34 cellular contexts compared by ENCODE assay signal in the genomic region with DNA sequence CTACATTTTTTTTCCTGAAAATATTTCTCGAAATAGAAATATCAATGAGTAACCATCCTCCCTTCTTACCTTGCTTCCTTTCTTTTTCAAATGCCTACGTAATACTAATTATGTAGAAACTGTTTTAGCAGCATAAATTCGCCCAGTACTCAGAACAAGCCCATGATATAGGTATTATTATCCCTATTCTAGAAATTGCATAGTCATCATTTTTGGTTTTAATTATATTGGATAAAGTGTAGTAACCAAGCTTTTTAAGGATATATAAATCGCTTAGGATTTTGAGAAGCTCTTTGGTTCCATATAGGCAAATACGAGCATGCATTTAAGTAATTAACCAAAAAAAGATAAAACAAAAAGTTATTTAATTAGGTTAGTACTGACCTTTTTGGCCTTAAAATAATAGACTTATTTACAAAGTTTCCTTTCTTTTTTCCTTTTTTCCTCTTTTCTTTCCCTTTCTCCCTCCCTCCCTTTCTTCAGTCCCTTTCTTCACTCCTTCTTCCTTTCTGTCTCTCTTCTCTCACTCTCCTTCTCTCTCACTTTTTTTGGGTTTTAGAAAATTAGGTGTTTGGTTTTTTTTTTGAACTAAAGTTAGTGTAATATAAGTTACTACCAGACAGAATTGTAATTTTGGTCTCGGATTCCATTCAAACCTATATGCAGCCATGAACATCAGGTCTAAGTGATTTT.
"Had no signal": no experiment of that assay in that cellular context is flagged by ENCODE, and none has a peak within 500 bp of the region (broad histone marks: within the 10 kb centered on the region; RNA-seq: fewer than 3 reads in every experiment).

No MANE protein-coding gene starts in this region.

- H3K36me3 Mint-ChIP-seq: activated CD4-positive, alpha-beta memory T cell treated with anti-CD3 and anti-CD28 coated beads for 36 hours; activated naive CD8-positive, alpha-beta T cell treated with anti-CD3 and anti-CD28 coated beads for 36 hours had no signal

- H3K9me3 Mint-ChIP-seq: activated B cell treated with CpG ODN at 0.5 μM for 24 hours; activated CD4-positive, alpha-beta memory T cell treated with anti-CD3 and anti-CD28 coated beads for 36 hours; activated CD4-positive, alpha-beta T cell treated with anti-CD3 and anti-CD28 coated beads, Interleukin-2, amount 10 ng/mL, durations not matched to agents 24 days and 14 days; activated CD8-positive, alpha-beta T cell treated with anti-CD3 and anti-CD28 coated beads for 36 hours; activated naive CD4-positive, alpha-beta T cell treated with anti-CD3 and anti-CD28 coated beads for 36 hours; activated naive CD8-positive, alpha-beta T cell treated with anti-CD3 and anti-CD28 coated beads for 36 hours; activated T-helper 1 cell treated with anti-CD3 and anti-CD28 coated beads, Interleukin-12 subunit alpha, Interleukin-12 subunit beta, Interleukin-2, Interleukin-4 antibody, amounts not matched to agents 30 ng/mL and 10 ng/mL and 1 ng/mL, durations not matched to agents 14 hours and 24 hours and 36 hours; activated T-helper 17 cell treated with anti-CD3 and anti-CD28 coated beads, Interleukin-2, amount 50 U/mL, for 72 hours; T-helper 2 cell treated with Interferon-gamma antibody and Interleukin-4, amounts not matched to agents 5 μg/mL and 100 μg/mL, for 36 hours had no signal

- H3K4me1 ChIP-seq: adrenal gland, body of pancreas, breast epithelium had no signal

- H3K4me1 Mint-ChIP-seq: activated B cell treated with CpG ODN at 0.5 μM for 24 hours; activated CD4-positive, alpha-beta T cell treated with anti-CD3 and anti-CD28 coated beads, Interleukin-2, amount 10 ng/mL, durations not matched to agents 24 days and 14 days; activated naive CD8-positive, alpha-beta T cell treated with anti-CD3 and anti-CD28 coated beads for 36 hours; activated T-helper 17 cell treated with anti-CD3 and anti-CD28 coated beads, Interleukin-2, amount 50 U/mL, for 72 hours had no signal

- H3K36me3 ChIP-seq: adrenal gland, brain microvascular endothelial cell, breast epithelium had no signal

- H3K27me3 Mint-ChIP-seq: activated B cell treated with CpG ODN at 0.5 μM for 24 hours; activated CD4-positive, alpha-beta memory T cell treated with anti-CD3 and anti-CD28 coated beads for 36 hours; activated CD4-positive, alpha-beta T cell treated with anti-CD3 and anti-CD28 coated beads, Interleukin-2, amount 10 ng/mL, durations not matched to agents 24 days and 14 days; activated CD8-positive, alpha-beta T cell treated with anti-CD3 and anti-CD28 coated beads for 36 hours; activated naive CD8-positive, alpha-beta T cell treated with anti-CD3 and anti-CD28 coated beads for 36 hours; activated T-helper 17 cell treated with anti-CD3 and anti-CD28 coated beads, Interleukin-2, amount 50 U/mL, for 72 hours had no signal

- DNase-seq: activated B cell treated with CpG ODN at 0.5 μM for 24 hours; activated CD4-positive, alpha-beta memory T cell treated with anti-CD3 and anti-CD28 coated beads for 36 hours; activated CD4-positive, alpha-beta T cell treated with anti-CD3 and anti-CD28 coated beads for 4 hours; activated CD4-positive, alpha-beta T cell treated with anti-CD3 and anti-CD28 coated beads, Interleukin-2, amount 10 ng/mL, durations not matched to agents 24 days and 14 days; activated CD4-positive, alpha-beta T cell treated with anti-CD3 and anti-CD28 coated beads, Interleukin-2, amount 50 U/mL, for 1 hour; activated CD4-positive, alpha-beta T cell treated with anti-CD3 and anti-CD28 coated beads, Interleukin-2, amount 50 U/mL, for 4 hours; activated CD4-positive, CD25-positive, alpha-beta regulatory T cell treated with anti-CD3 and anti-CD28 coated beads, Interleukin-2, amount 50 U/mL, for 72 hours; activated CD8-positive, alpha-beta memory T cell treated with anti-CD3 and anti-CD28 coated beads, Interleukin-2, amount 50 U/mL, for 4 hours; activated CD8-positive, alpha-beta T cell treated with anti-CD3 and anti-CD28 coated beads for 36 hours; activated effector memory CD4-positive, alpha-beta T cell treated with anti-CD3 and anti-CD28 coated beads, Interleukin-2, amount 50 U/mL, for 16 hours; activated gamma-delta T cell treated with Interleukin-2 at 50 U/mL for 16 hours; activated naive CD4-positive, alpha-beta T cell; activated naive CD4-positive, alpha-beta T cell treated with anti-CD3 and anti-CD28 coated beads for 36 hours; activated naive CD4-positive, alpha-beta T cell treated with anti-CD3 and anti-CD28 coated beads, Interleukin-2, amount 50 U/mL, for 16 hours; activated naive CD8-positive, alpha-beta T cell treated with anti-CD3 and anti-CD28 coated beads for 36 hours; activated T-cell treated with anti-CD3 and anti-CD28 coated beads for 4 hours; activated T-cell treated with anti-CD3 and anti-CD28 coated beads, Interleukin-2, amount 50 U/mL, for 1 hour; activated T-cell treated with anti-CD3 and anti-CD28 coated beads, Interleukin-2, amount 50 U/mL, for 4 hours; activated T-cell treated with anti-CD3 and anti-CD28 coated beads, Interleukin-2, amount 50 U/mL, for 72 hours; adrenal gland; amniotic stem cell; aorta; body of pancreas; brain microvascular endothelial cell; central memory CD4-positive, alpha-beta T cell; T-helper 2 cell; T-helper 9 cell had no signal

- H3K27ac ChIP-seq: adrenal gland, body of pancreas, brain microvascular endothelial cell, breast epithelium, VCaP had no signal

- H3K4me3 ChIP-seq: adrenal gland, body of pancreas, breast epithelium had no signal

- H3K27ac Mint-ChIP-seq: activated B cell treated with CpG ODN at 0.5 μM for 24 hours; activated CD4-positive, alpha-beta memory T cell treated with anti-CD3 and anti-CD28 coated beads for 36 hours; activated CD4-positive, alpha-beta T cell treated with anti-CD3 and anti-CD28 coated beads, Interleukin-2, amount 10 ng/mL, durations not matched to agents 24 days and 14 days; activated CD8-positive, alpha-beta T cell treated with anti-CD3 and anti-CD28 coated beads for 36 hours; activated naive CD4-positive, alpha-beta T cell treated with anti-CD3 and anti-CD28 coated beads for 36 hours; activated naive CD8-positive, alpha-beta T cell treated with anti-CD3 and anti-CD28 coated beads for 36 hours; activated T-cell treated with anti-CD3 and anti-CD28 coated beads, Interleukin-2, amount 50 U/mL, for 72 hours; activated T-helper 1 cell treated with anti-CD3 and anti-CD28 coated beads, Interleukin-12 subunit alpha, Interleukin-12 subunit beta, Interleukin-2, Interleukin-4 antibody, amounts not matched to agents 30 ng/mL and 10 ng/mL and 1 ng/mL, durations not matched to agents 14 hours and 24 hours and 36 hours; activated T-helper 17 cell treated with anti-CD3 and anti-CD28 coated beads, Interleukin-2, amount 50 U/mL, for 72 hours; T-helper 2 cell treated with Interferon-gamma antibody and Interleukin-4, amounts not matched to agents 5 μg/mL and 100 μg/mL, for 36 hours had no signal

- H3K9me3 ChIP-seq: adrenal gland, body of pancreas, breast epithelium had no signal

- FAIRE-seq: astrocyte, TTC549 had no signal

- H3K27me3 ChIP-seq: adrenal gland, body of pancreas, brain microvascular endothelial cell, breast epithelium had no signal

- ATAC-seq: activated CD8-positive, alpha-beta T cell treated with anti-CD3 and anti-CD28 coated beads for 36 hours; activated T-cell treated with anti-CD3 and anti-CD28 coated beads, Interleukin-2, amount 50 U/mL, for 4 hours; activated T-cell treated with anti-CD3 and anti-CD28 coated beads, Interleukin-2, amount 50 U/mL, for 72 hours; activated T-helper 17 cell treated with anti-CD3 and anti-CD28 coated beads, Interleukin-2, amount 50 U/mL, for 72 hours; body of pancreas had no signal

- H3K4me3 Mint-ChIP-seq: activated B cell treated with CpG ODN at 0.5 μM for 24 hours; activated CD4-positive, alpha-beta memory T cell treated with anti-CD3 and anti-CD28 coated beads for 36 hours; activated CD4-positive, alpha-beta T cell treated with anti-CD3 and anti-CD28 coated beads, Interleukin-2, amount 10 ng/mL, durations not matched to agents 24 days and 14 days; activated CD8-positive, alpha-beta T cell treated with anti-CD3 and anti-CD28 coated beads for 36 hours; activated naive CD4-positive, alpha-beta T cell treated with anti-CD3 and anti-CD28 coated beads for 36 hours; activated naive CD8-positive, alpha-beta T cell treated with anti-CD3 and anti-CD28 coated beads for 36 hours; activated T-cell treated with anti-CD3 and anti-CD28 coated beads, Interleukin-2, amount 50 U/mL, for 4 hours; activated T-cell treated with anti-CD3 and anti-CD28 coated beads, Interleukin-2, amount 50 U/mL, for 72 hours; activated T-helper 1 cell treated with anti-CD3 and anti-CD28 coated beads, Interleukin-12 subunit alpha, Interleukin-12 subunit beta, Interleukin-2, Interleukin-4 antibody, amounts not matched to agents 30 ng/mL and 10 ng/mL and 1 ng/mL, durations not matched to agents 14 hours and 24 hours and 36 hours; activated T-helper 17 cell treated with anti-CD3 and anti-CD28 coated beads, Interleukin-2, amount 50 U/mL, for 72 hours; T-helper 2 cell treated with Interferon-gamma antibody and Interleukin-4, amounts not matched to agents 5 μg/mL and 100 μg/mL, for 36 hours had no signal
